Comparison of ENCODE assay signal across 12 cellular contexts in the genomic region with DNA sequence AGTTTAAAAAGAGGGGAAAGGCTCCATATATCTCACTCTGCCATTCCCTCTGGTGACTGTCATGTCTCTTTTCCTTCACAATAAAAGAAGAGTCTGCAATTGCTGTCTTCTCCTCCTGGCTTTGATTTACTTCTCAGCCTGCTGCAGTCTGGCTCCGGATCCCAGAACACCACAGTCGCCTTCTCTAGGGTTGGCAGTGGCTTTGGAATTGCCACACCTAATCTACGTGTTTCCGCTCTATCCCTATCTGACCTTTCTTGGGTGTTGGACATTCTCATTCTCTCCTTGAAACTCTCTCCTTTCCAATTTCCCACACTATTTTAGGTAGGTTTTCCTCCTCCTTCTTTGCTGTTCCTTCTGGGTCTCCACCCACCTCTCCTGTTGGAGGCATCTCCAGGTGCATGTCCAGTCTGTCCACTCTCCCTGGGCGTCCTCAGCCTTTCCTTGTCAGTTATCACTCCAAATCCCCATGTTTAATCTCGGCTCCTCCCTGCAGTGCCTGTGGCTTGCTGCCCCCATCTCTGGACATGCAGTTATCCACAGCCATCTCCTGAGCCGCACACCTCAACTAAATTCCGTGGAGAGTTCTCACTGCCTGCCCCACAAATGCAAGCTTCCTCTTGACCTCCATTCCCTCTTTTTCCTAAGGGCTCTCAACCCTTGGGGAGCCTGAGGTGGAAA.
"Had no signal": no experiment of that assay in that cellular context is flagged by ENCODE, and none has a peak within 500 bp of the region (broad histone marks: within the 10 kb centered on the region; RNA-seq: fewer than 3 reads in every experiment).

No MANE protein-coding gene starts in this region.

- H3K27ac ChIP-seq: ovary, upper lobe of right lung had no signal

- H3K36me3 Mint-ChIP-seq: activated naive CD8-positive, alpha-beta T cell treated with anti-CD3 and anti-CD28 coated beads, Interleukin-2, amount 10 ng/mL, durations not matched to agents 7 days and 5 days; natural killer cell treated with Interleukin-12 subunit alpha and Interleukin-12 subunit beta and Interleukin-15 and Interleukin-18, amount 100 ng/mL, for 72 hours had no signal

- H3K9me3 Mint-ChIP-seq: activated CD4-positive, alpha-beta memory T cell treated with anti-CD3 and anti-CD28 coated beads, Interleukin-2, amount 10 ng/mL, durations not matched to agents 7 days and 5 days; activated naive CD8-positive, alpha-beta T cell treated with anti-CD3 and anti-CD28 coated beads, Interleukin-2, amount 10 ng/mL, durations not matched to agents 7 days and 5 days; natural killer cell treated with Interleukin-12 subunit alpha and Interleukin-12 subunit beta and Interleukin-15 and Interleukin-18, amount 100 ng/mL, for 72 hours; stimulated activated naive CD8-positive, alpha-beta T cell treated with anti-CD3 and anti-CD28 coated beads, Interleukin-15, Interleukin-2, amounts not matched to agents 100 ng/mL and 50 ng/mL, for 24 hours had no signal

- H3K4me3 Mint-ChIP-seq: activated CD4-positive, alpha-beta memory T cell treated with anti-CD3 and anti-CD28 coated beads, Interleukin-2, amount 10 ng/mL, durations not matched to agents 7 days and 5 days; activated naive CD8-positive, alpha-beta T cell treated with anti-CD3 and anti-CD28 coated beads, Interleukin-2, amount 10 ng/mL, durations not matched to agents 7 days and 5 days; natural killer cell treated with Interleukin-12 subunit alpha and Interleukin-12 subunit beta and Interleukin-15 and Interleukin-18, amount 100 ng/mL, for 72 hours; stimulated activated naive CD8-positive, alpha-beta T cell treated with anti-CD3 and anti-CD28 coated beads, Interleukin-15, Interleukin-2, amounts not matched to agents 100 ng/mL and 50 ng/mL, for 24 hours had no signal

- H3K27me3 ChIP-seq: gastrocnemius medialis, ovary, upper lobe of right lung had no signal

- ATAC-seq: mucosa of descending colon, upper lobe of right lung had no signal

- H3K27ac Mint-ChIP-seq: activated CD4-positive, alpha-beta memory T cell treated with anti-CD3 and anti-CD28 coated beads, Interleukin-2, amount 10 ng/mL, durations not matched to agents 7 days and 5 days; activated naive CD8-positive, alpha-beta T cell treated with anti-CD3 and anti-CD28 coated beads, Interleukin-2, amount 10 ng/mL, durations not matched to agents 7 days and 5 days; natural killer cell treated with Interleukin-12 subunit alpha and Interleukin-12 subunit beta and Interleukin-15 and Interleukin-18, amount 100 ng/mL, for 72 hours; stimulated activated naive CD8-positive, alpha-beta T cell treated with anti-CD3 and anti-CD28 coated beads, Interleukin-15, Interleukin-2, amounts not matched to agents 100 ng/mL and 50 ng/mL, for 24 hours had no signal

- H3K4me1 ChIP-seq: upper lobe of right lung had no signal

- DNase-seq: activated CD4-positive, alpha-beta memory T cell treated with anti-CD3 and anti-CD28 coated beads, Interleukin-2, amount 10 ng/mL, durations not matched to agents 7 days and 5 days; activated gamma-delta T cell treated with Interleukin-2 at 50 U/mL for 16 hours; activated naive CD8-positive, alpha-beta T cell treated with anti-CD3 and anti-CD28 coated beads, Interleukin-2, amount 10 ng/mL, durations not matched to agents 7 days and 5 days; activated T-cell treated with anti-CD3 and anti-CD28 coated beads, Interleukin-2, amount 50 U/mL, for 48 hours; aorta; mucosa of descending colon; ovary; stimulated activated CD4-positive, alpha-beta T cell treated with anti-CD3 and anti-CD28 coated beads, Interleukin-4, amount 100 ng/mL, for 24 hours; upper lobe of right lung had no signal

- H3K4me1 Mint-ChIP-seq: activated CD4-positive, alpha-beta memory T cell treated with anti-CD3 and anti-CD28 coated beads, Interleukin-2, amount 10 ng/mL, durations not matched to agents 7 days and 5 days; activated naive CD8-positive, alpha-beta T cell treated with anti-CD3 and anti-CD28 coated beads, Interleukin-2, amount 10 ng/mL, durations not matched to agents 7 days and 5 days had no signal

- H3K4me3 ChIP-seq: gastrocnemius medialis, mucosa of descending colon, ovary, upper lobe of right lung had no signal

- H3K36me3 ChIP-seq: gastrocnemius medialis, ovary, upper lobe of right lung had no signal

- H3K9me3 ChIP-seq: gastrocnemius medialis, mucosa of descending colon, ovary, upper lobe of right lung had no signal
